22 cellular contexts compared by ENCODE assay signal in genomic region chr10:60870803-60871202, GRCh38.
"Had no signal": no experiment of that assay in that cellular context is flagged by ENCODE, and none has a peak within 500 bp of the region (broad histone marks: within the 10 kb centered on the region; RNA-seq: fewer than 3 reads in every experiment).

No MANE protein-coding gene starts in this region.

- H3K27me3 ChIP-seq: breast epithelium, left lung, neural progenitor cell, sigmoid colon, spleen, vagina had no signal

- H3K4me1 ChIP-seq: breast epithelium, left lung, neural progenitor cell, sigmoid colon, spleen, vagina had no signal

- H3K36me3 ChIP-seq: breast epithelium, neural progenitor cell had no signal

- H3K9ac ChIP-seq: neural progenitor cell had no signal

- H3K4me2 ChIP-seq: neural progenitor cell had no signal

- DNase-seq: activated CD4-positive, alpha-beta T cell treated with anti-CD3 and anti-CD28 coated beads for 36 hours; activated CD4-positive, alpha-beta T cell treated with anti-CD3 and anti-CD28 coated beads, Interleukin-2, amount 50 U/mL, for 4 hours; activated CD8-positive, alpha-beta memory T cell treated with anti-CD3 and anti-CD28 coated beads for 24 hours; activated CD8-positive, alpha-beta memory T cell treated with anti-CD3 and anti-CD28 coated beads, Interleukin-2, amount 50 U/mL, for 48 hours; activated naive CD4-positive, alpha-beta T cell treated with Interleukin-2 at 50 U/mL for 16 hours; activated naive CD8-positive, alpha-beta T cell treated with anti-CD3 and anti-CD28 coated beads for 36 hours; activated T-cell treated with anti-CD3 and anti-CD28 coated beads, Interleukin-2, amount 50 U/mL, for 48 hours; effector memory CD8-positive, alpha-beta T cell; hippocampal formation; kidney glomerular epithelial cell; left lung; naive thymus-derived CD8-positive, alpha-beta T cell; sigmoid colon; spleen; stimulated activated CD4-positive, alpha-beta T cell treated with anti-CD3 and anti-CD28 coated beads, Interleukin-4, amount 100 ng/mL, for 1 hour; stimulated activated naive CD4-positive, alpha-beta T cell had no signal

- H3K4me3 ChIP-seq: breast epithelium, left lung, lung, neural progenitor cell, sigmoid colon, spleen, thoracic aorta, vagina had no signal

- H3K9me3 ChIP-seq: breast epithelium, left lung, sigmoid colon, spleen, thoracic aorta, vagina had no signal

- ATAC-seq: activated CD4-positive, alpha-beta T cell treated with anti-CD3 and anti-CD28 coated beads for 36 hours; effector memory CD8-positive, alpha-beta T cell; esophagus mucosa; left lung; naive thymus-derived CD8-positive, alpha-beta T cell had no signal

- H3K27ac ChIP-seq: breast epithelium, left lung, neural progenitor cell, sigmoid colon, spleen, thoracic aorta, vagina had no signal

- H2AFZ ChIP-seq: neural progenitor cell had no signal
